9 cellular contexts compared by ENCODE assay signal in genomic region chr4:55312491-55313101, GRCh38.
DNase-seq lines count a peak whose midpoint lies in the region; ATAC-seq lines count a peak whose summit lies in the region.
"Had no signal": no experiment of that assay in that cellular context is flagged by ENCODE, and none has a peak within 500 bp of the region (broad histone marks: within the 10 kb centered on the region; RNA-seq: fewer than 3 reads in every experiment).

No MANE protein-coding gene starts in this region.

- H3K4me1 ChIP-seq in NT2/D1 (ENCODE audit: insufficient read depth, insufficient read length) (no peaks in the 10 kb centered on the region), iPS DF 6.9 (ENCODE audit: control insufficient read depth, insufficient read depth, low read length) (no peaks in the 10 kb centered on the region)

- H3K27ac Mint-ChIP-seq in stimulated activated effector memory CD8-positive, alpha-beta T cell treated with anti-CD3 and anti-CD28 coated beads, Interleukin-12 subunit alpha, Interleukin-12 subunit beta, amount 100 ng/mL, for 72 hours: no peak overlapping the region

- H3K4me3 Mint-ChIP-seq in stimulated activated effector memory CD8-positive, alpha-beta T cell treated with anti-CD3 and anti-CD28 coated beads, Interleukin-12 subunit alpha, Interleukin-12 subunit beta, amount 100 ng/mL, for 72 hours: no peak overlapping the region

- peak; percentile 91 for ATAC-seq in HG02623 (IDR thresholded peaks at IDR 0.05; ENCODE audit: unreplicated experiment)
- peak; percentile 67 for ATAC-seq in stimulated activated effector memory CD8-positive, alpha-beta T cell treated with anti-CD3 and anti-CD28 coated beads, Interleukin-12 subunit alpha, Interleukin-12 subunit beta, amount 100 ng/mL, for 72 hours

- H3K36me3 Mint-ChIP-seq in stimulated activated effector memory CD8-positive, alpha-beta T cell treated with anti-CD3 and anti-CD28 coated beads, Interleukin-12 subunit alpha, Interleukin-12 subunit beta, amount 100 ng/mL, for 72 hours: no peaks in the 10 kb centered on the region

- no peak overlapping the region for H3K4me3 ChIP-seq in NT2/D1 (ENCODE audit: insufficient read length, low read depth)
- H3K4me3 ChIP-seq in iPS DF 6.9 (ENCODE audit: low read length): no peak overlapping the region

- peak overlapping the region; percentile 15 for H3K27ac ChIP-seq in angular gyrus (ENCODE audit: low read depth, low read length)
- no peak overlapping the region for H3K27ac ChIP-seq in iPS DF 6.9 (ENCODE audit: low read length)
- H3K27ac ChIP-seq: epithelial cell of prostate had no signal

- no peak overlapping the region for H3K9ac ChIP-seq in NT2/D1 (ENCODE audit: insufficient read length, low read depth)

- H3K9me3 Mint-ChIP-seq in stimulated activated effector memory CD8-positive, alpha-beta T cell treated with anti-CD3 and anti-CD28 coated beads, Interleukin-12 subunit alpha, Interleukin-12 subunit beta, amount 100 ng/mL, for 72 hours: no peaks in the 10 kb centered on the region

- no CpG with 5 or more reads among the region's 1 CpG for WGBS in iPS DF 6.9 (ENCODE audit: insufficient coverage, insufficient read length)

- peaks cover 5% of the 10 kb centered on the region for H3K4me1 Mint-ChIP-seq in stimulated activated effector memory CD8-positive, alpha-beta T cell treated with anti-CD3 and anti-CD28 coated beads, Interleukin-12 subunit alpha, Interleukin-12 subunit beta, amount 100 ng/mL, for 72 hours

- H3K27me3 ChIP-seq in NT2/D1 (ENCODE audit: insufficient read depth, insufficient read length) (no peaks in the 10 kb centered on the region), iPS DF 6.9 (ENCODE audit: control insufficient read depth, insufficient read depth, low read length) (no peaks in the 10 kb centered on the region)

- no peaks in the 10 kb centered on the region for H3K9me3 ChIP-seq in NT2/D1 (ENCODE audit: insufficient read depth, low read length)
- H3K9me3 ChIP-seq in iPS DF 6.9 (ENCODE audit: control insufficient read depth, insufficient read depth, low read length): no peaks in the 10 kb centered on the region

- peak; percentile 68 for DNase-seq in activated effector memory CD4-positive, alpha-beta T cell treated with anti-CD3 and anti-CD28 coated beads, Interleukin-2, amount 50 U/mL, for 16 hours
- no peak for DNase-seq in activated effector memory CD4-positive, alpha-beta T cell treated with Interleukin-2 at 50 U/mL for 16 hours
- peak; percentile 27 for DNase-seq in NT2/D1 (ENCODE audit: low read depth, low spot score)
- peak; percentile 39 for DNase-seq in iPS DF 6.9 (ENCODE audit: low read depth, low spot score)
- DNase-seq in stimulated activated effector memory CD8-positive, alpha-beta T cell treated with anti-CD3 and anti-CD28 coated beads, Interleukin-12 subunit alpha, Interleukin-12 subunit beta, amount 100 ng/mL, for 72 hours (ENCODE audit: low spot score in 2 of 2): no peak
- DNase-seq in HPDE6-E6E7 (ENCODE audit: extremely low spot score): no peak

- H3K36me3 ChIP-seq in NT2/D1 (ENCODE audit: insufficient read depth, insufficient read length, low read length): no peaks in the 10 kb centered on the region
- no peaks in the 10 kb centered on the region for H3K36me3 ChIP-seq in iPS DF 6.9 (ENCODE audit: control insufficient read depth, insufficient read depth, low read length)

Comparison
In these comparisons a context has a peak if more than half of its experiments do, and no peak if none do; other contexts are left out.
1. DNase-seq: peak in activated effector memory CD4-positive, alpha-beta T cell treated with anti-CD3 and anti-CD28 coated beads, Interleukin-2, amount 50 U/mL, for 16 hours (single experiment), NT2/D1 (single experiment) and iPS DF 6.9 (single experiment); none in activated effector memory CD4-positive, alpha-beta T cell treated with Interleukin-2 at 50 U/mL for 16 hours (single experiment), stimulated activated effector memory CD8-positive, alpha-beta T cell treated with anti-CD3 and anti-CD28 coated beads, Interleukin-12 subunit alpha, Interleukin-12 subunit beta, amount 100 ng/mL, for 72 hours (0 of 2) and HPDE6-E6E7 (single experiment).